Comparison of ENCODE assay signal across 10 cellular contexts in genomic region chr16:4500283-4500682, GRCh38. TPM values are rescaled to one million over a fixed set of nuclear protein-coding genes. Genes with fewer than 3 reads are reported as not detected.
DNase-seq lines count a peak whose midpoint lies in the region; ATAC-seq and TF ChIP-seq lines count a peak whose summit lies in the region.
"Had no signal": no experiment of that assay in that cellular context is flagged by ENCODE, and none has a peak within 500 bp of the region (broad histone marks: within the 10 kb centered on the region; RNA-seq: fewer than 3 reads in every experiment).

No MANE protein-coding gene starts in this region.

- H3K4me3 Mint-ChIP-seq in nephron progenitor cell: no peak overlapping the region

- H3K4me3 ChIP-seq in SJSA1 (no peak overlapping the region), fibroblast of villous mesenchyme (ENCODE audit: low read depth, low read length) (peak overlapping the region; percentile 21), osteoblast (ENCODE audit: insufficient read depth, low read length) (peak overlapping the region; percentile 63)
- H3K4me3 ChIP-seq: GM12878 had no signal

- no peak for TF ChIP-seq CTCF in fibroblast of villous mesenchyme (IDR thresholded peaks at IDR 0.05; ENCODE audit: insufficient read depth, low read depth, low read length)
- TF ChIP-seq CTCF in osteoblast (IDR thresholded peaks at IDR 0.05; ENCODE audit: extremely low read depth, low read depth, low read length): no peak
- TF ChIP-seq CTCF in nephron progenitor cell (IDR thresholded peaks at IDR 0.05): no peak

- peaks cover 24% of the 10 kb centered on the region for H3K4me1 Mint-ChIP-seq in nephron progenitor cell

- no peaks in the 10 kb centered on the region for H3K9me3 Mint-ChIP-seq in nephron progenitor cell

- peaks cover under 1% of the 10 kb centered on the region; the same call in 1 of the 2 replicates for H3K36me3 ChIP-seq in SJSA1
- peaks cover 16% of the 10 kb centered on the region for H3K36me3 ChIP-seq in osteoblast (ENCODE audit: insufficient read depth, low read length)

- H3K9me3 ChIP-seq in SJSA1 (replicated peaks) (no peaks in the 10 kb centered on the region), osteoblast (ENCODE audit: low read depth, low read length) (no peaks in the 10 kb centered on the region)

- peak overlapping the region; percentile 89 for H3K4me2 ChIP-seq in osteoblast (ENCODE audit: insufficient read depth, low read length)

- in situ Hi-C loops in Caki2 (cut with HindIII; ENCODE audit: low pct_unique_long_range_greater_than_20kb, low sequenced_read_pairs): loop anchor here (5.0 to 25.0 kb wide), 2 partner anchors 38 to 137 kb away; no protein-coding TSS in a partner anchor

- ATAC-seq in GM18520 (IDR thresholded peaks at IDR 0.05; ENCODE audit: unreplicated experiment) (no peak), GM19395 (IDR thresholded peaks at IDR 0.05; ENCODE audit: unreplicated experiment) (no peak)
- ATAC-seq: GM12878 had no signal

- H3K36me3 Mint-ChIP-seq in nephron progenitor cell (ENCODE audit: low read depth): no peaks in the 10 kb centered on the region

- H4K20me1 ChIP-seq in osteoblast (ENCODE audit: insufficient read depth, low read length): peaks cover 64% of the 10 kb centered on the region

- no peak overlapping the region for H2AFZ ChIP-seq in osteoblast (ENCODE audit: low read length)

- peak overlapping the region; percentile 62 for H3K27ac ChIP-seq in SJSA1
- H3K27ac ChIP-seq in osteoblast (ENCODE audit: low read depth, low read length): peak overlapping the region; percentile 53

- H3K27me3 Mint-ChIP-seq in nephron progenitor cell (ENCODE audit: low read depth, poor library complexity): peaks cover 7% of the 10 kb centered on the region

- H3K27ac Mint-ChIP-seq in nephron progenitor cell: no peak overlapping the region

- peaks cover 59% of the 10 kb centered on the region for H3K79me2 ChIP-seq in osteoblast (ENCODE audit: insufficient read depth, low read length)

- H3K27me3 ChIP-seq in SJSA1 (replicated peaks) (no peaks in the 10 kb centered on the region), osteoblast (ENCODE audit: insufficient read depth, low read length) (no peaks in the 10 kb centered on the region)

- H3K4me1 ChIP-seq in SJSA1 (replicated peaks): peaks cover 46% of the 10 kb centered on the region
- H3K4me1 ChIP-seq in osteoblast (ENCODE audit: insufficient read depth, low read length): peaks cover 51% of the 10 kb centered on the region

- peak; percentile 58 for DNase-seq in Caki2 (ENCODE audit: low read depth)
- peak; percentile 64 to 73 for DNase-seq in SJSA1 (ENCODE audit: low read depth in 1 of 2, low spot score in 2 of 2)
- DNase-seq in fibroblast of villous mesenchyme (ENCODE audit: low read depth): peak; percentile 89
- DNase-seq in osteoblast (ENCODE audit: insufficient read length, low spot score, missing footprints): peak; percentile 82
- DNase-seq in ecto neural progenitor cell (ENCODE audit: low spot score): no peak
- no peak for DNase-seq in nephron progenitor cell
- DNase-seq: NCI-H1694 had no signal

RNA-seq across cellular contexts. Expression of gene HMOX2, which starts 24.1 kb away (rescaled TPM):
- total RNA-seq in Caki2 (2014; rRNA removed; shearing (Covaris generic); ENCODE audit: low replicate concordance): 59.7 and 65.0 TPM in 2 replicates
- total RNA-seq in SJSA1 (2014; rRNA removed; shearing (Covaris generic)): 48.5 and 49.3 TPM in 2 replicates
- total RNA-seq in fibroblast of villous mesenchyme (52.5 and 57.9 TPM in 2 replicates), osteoblast (39.4 and 44.5 TPM in 2 replicates)

RNA-seq across cellular contexts. Expression of gene NMRAL1, which starts 25.9 kb away (rescaled TPM):
- 211 and 290 TPM in 2 replicates for total RNA-seq in Caki2 (2014; rRNA removed; shearing (Covaris generic); ENCODE audit: low replicate concordance)
- 9.5 and 14.5 TPM in 2 replicates for total RNA-seq in SJSA1 (2014; rRNA removed; shearing (Covaris generic))
- 54.4 and 99.5 TPM in 2 replicates for total RNA-seq in fibroblast of villous mesenchyme
- total RNA-seq in osteoblast: 71.0 and 90.5 TPM in 2 replicates

RNA-seq across cellular contexts. Expression of gene CDIP1, which starts 38.3 kb away (rescaled TPM):
- total RNA-seq in Caki2 (2014; rRNA removed; shearing (Covaris generic); ENCODE audit: low replicate concordance): 0.20 and 1.3 TPM in 2 replicates
- 5.1 and 7.9 TPM in 2 replicates for total RNA-seq in SJSA1 (2014; rRNA removed; shearing (Covaris generic))
- 10.6 and 16.8 TPM in 2 replicates for total RNA-seq in fibroblast of villous mesenchyme
- total RNA-seq in osteoblast: 10.5 and 13.6 TPM in 2 replicates

RNA-seq across cellular contexts. Expression of gene C16orf96, which starts 55.9 kb away (rescaled TPM):
- not detected in 2 replicates for total RNA-seq in Caki2 (2014; rRNA removed; shearing (Covaris generic); ENCODE audit: low replicate concordance)
- not detected in 2 replicates for total RNA-seq in SJSA1 (2014; rRNA removed; shearing (Covaris generic))
- total RNA-seq in fibroblast of villous mesenchyme (not detected in 2 replicates), osteoblast (under 0.01 TPM in 1 of 2 replicates, not detected in the other)

Comparison
In these comparisons a context has a peak if more than half of its experiments do, and no peak if none do; other contexts are left out.
1. DNase-seq: peak in Caki2 (single experiment), SJSA1 (2 of 2), fibroblast of villous mesenchyme (single experiment) and osteoblast (single experiment); none in ecto neural progenitor cell (single experiment) and nephron progenitor cell (single experiment).